In the genomic region with DNA sequence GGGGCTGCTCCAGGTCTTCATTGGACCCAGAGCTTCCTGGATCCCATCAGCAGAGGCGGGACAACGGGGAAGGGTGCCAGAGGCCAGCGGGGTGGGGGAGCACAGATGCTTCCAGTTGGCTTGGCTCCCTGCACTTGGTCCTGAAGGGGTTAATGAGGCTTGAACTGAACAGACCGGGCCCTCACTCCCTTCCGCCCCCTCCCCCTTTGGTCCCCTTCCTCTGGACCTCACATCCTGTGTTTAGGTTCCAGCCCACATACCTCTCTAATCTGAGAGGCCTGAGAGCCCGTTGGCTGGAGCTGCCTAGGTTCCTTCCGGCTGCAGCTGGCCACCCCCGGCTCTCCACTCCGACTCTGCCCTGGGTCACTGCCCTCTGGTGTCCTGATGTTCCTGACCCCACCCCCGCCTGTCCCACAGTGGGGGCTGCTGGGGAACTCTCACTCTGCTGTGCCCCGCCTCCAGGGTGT, we compare ENCODE assay signal across 1 cellular context.
TF ChIP-seq lines count a peak whose summit lies in the region.

No MANE protein-coding gene starts in this region.

TF ChIP-seq in H1, 55 proteins besides CTCF, POLR2A, EP300 and RAD21:
- TF ChIP-seq TAF7 (optimal IDR thresholded peaks at IDR 0.05; ENCODE audit: borderline replicate concordance, low read depth, low read length), result no peak
- TF ChIP-seq CHD2 (IDR thresholded peaks at IDR 0.05; ENCODE audit: low read length), result no peak
- no peak for TF ChIP-seq TCF12 (IDR thresholded peaks at IDR 0.05; ENCODE audit: low read depth, low read length)
- TF ChIP-seq SP1 (IDR thresholded peaks at IDR 0.05; ENCODE audit: low read depth, low read length), result 0 out of 2 replicates have a peak, but pooled peaks have one; percentile 39
